In genomic region chr11:44628730-44629361, GRCh38 we compare ENCODE assay signal across 11 cellular contexts.
DNase-seq lines count a peak whose midpoint lies in the region; ATAC-seq and FAIRE-seq lines count a peak whose summit lies in the region.
"Had no signal": no experiment of that assay in that cellular context is flagged by ENCODE, and none has a peak within 500 bp of the region (broad histone marks: within the 10 kb centered on the region; RNA-seq: fewer than 3 reads in every experiment).

No MANE protein-coding gene starts in this region.

- intact Hi-C loops in activated CD4-positive, alpha-beta memory T cell treated with anti-CD3 and anti-CD28 coated beads for 36 hours (cut with micrococcal nuclease), result no loop called here

- ATAC-seq in HG02884 (IDR thresholded peaks at IDR 0.05; ENCODE audit: unreplicated experiment) (peak; percentile 9), GM21529 (IDR thresholded peaks at IDR 0.05; ENCODE audit: unreplicated experiment) (no peak)
- ATAC-seq in stimulated activated effector memory CD8-positive, alpha-beta T cell treated with anti-CD3 and anti-CD28 coated beads, Interleukin-12 subunit alpha, Interleukin-12 subunit beta, amount 100 ng/mL, for 72 hours, result no peak
- ATAC-seq: stimulated activated naive CD8-positive, alpha-beta T cell treated with anti-CD3 and anti-CD28 coated beads, Interleukin-15, Interleukin-2, amounts not matched to agents 100 U/mL and 50 U/mL, for 24 hours had no signal

- peak; percentile 6 for DNase-seq in activated CD4-positive, alpha-beta memory T cell treated with anti-CD3 and anti-CD28 coated beads, Interleukin-2, amount 10 ng/mL, durations not matched to agents 7 days and 5 days
- DNase-seq in activated CD4-positive, alpha-beta memory T cell treated with anti-CD3 and anti-CD28 coated beads for 36 hours, result no peak
- peak; percentile 30 for DNase-seq in ecto neural progenitor cell (ENCODE audit: low spot score)
- peak in 1 of 2 donors; percentile 42 for DNase-seq in stimulated activated effector memory CD8-positive, alpha-beta T cell treated with anti-CD3 and anti-CD28 coated beads, Interleukin-12 subunit alpha, Interleukin-12 subunit beta, amount 100 ng/mL, for 72 hours (ENCODE audit: low spot score in 2 of 2)
- DNase-seq in urothelium cell line (ENCODE audit: low spot score), result no peak
- DNase-seq in foreskin melanocyte, result no peak
- DNase-seq: amniotic stem cell; stimulated activated naive CD8-positive, alpha-beta T cell treated with anti-CD3 and anti-CD28 coated beads, Interleukin-15, Interleukin-2, amounts not matched to agents 100 U/mL and 50 U/mL, for 24 hours had no signal

- FAIRE-seq in urothelium cell line (lab: Jason Lieb, UNC), result no peak
- FAIRE-seq: A549 had no signal

- H3K27me3 Mint-ChIP-seq in activated CD4-positive, alpha-beta memory T cell treated with anti-CD3 and anti-CD28 coated beads, Interleukin-2, amount 10 ng/mL, durations not matched to agents 7 days and 5 days, result peaks cover 4% of the 10 kb centered on the region
- no peaks in the 10 kb centered on the region for H3K27me3 Mint-ChIP-seq in activated CD4-positive, alpha-beta memory T cell treated with anti-CD3 and anti-CD28 coated beads for 36 hours

- CTCF ChIA-PET in activated CD4-positive, alpha-beta memory T cell treated with anti-CD3 and anti-CD28 coated beads, Interleukin-2, amount 10 ng/mL, durations not matched to agents 7 days and 5 days (lab: Charles Lee), result interaction anchor here (0.6 to 2.4 kb wide), 4 partner anchors 12 to 147 kb away, joined by 4 to 8 read pairs (median 6); no protein-coding TSS in a partner anchor
- CTCF ChIA-PET in activated CD4-positive, alpha-beta memory T cell treated with anti-CD3 and anti-CD28 coated beads for 36 hours (lab: Charles Lee), result interaction anchor here (2.2 kb wide), 1 partner anchor 12 kb away, joined by 7 read pairs; no protein-coding TSS in a partner anchor

- no peak overlapping the region for H3K27ac Mint-ChIP-seq in activated CD4-positive, alpha-beta memory T cell treated with anti-CD3 and anti-CD28 coated beads, Interleukin-2, amount 10 ng/mL, durations not matched to agents 7 days and 5 days
- H3K27ac Mint-ChIP-seq in activated CD4-positive, alpha-beta memory T cell treated with anti-CD3 and anti-CD28 coated beads for 36 hours, result no peak overlapping the region
- peak overlapping the region; percentile 32 for H3K27ac Mint-ChIP-seq in stimulated activated effector memory CD8-positive, alpha-beta T cell treated with anti-CD3 and anti-CD28 coated beads, Interleukin-12 subunit alpha, Interleukin-12 subunit beta, amount 100 ng/mL, for 72 hours

- no peaks in the 10 kb centered on the region for H3K36me3 Mint-ChIP-seq in activated CD4-positive, alpha-beta memory T cell treated with anti-CD3 and anti-CD28 coated beads, Interleukin-2, amount 10 ng/mL, durations not matched to agents 7 days and 5 days (ENCODE audit: low read depth)
- peaks cover 5% of the 10 kb centered on the region for H3K36me3 Mint-ChIP-seq in activated CD4-positive, alpha-beta memory T cell treated with anti-CD3 and anti-CD28 coated beads for 36 hours
- peaks cover 63% of the 10 kb centered on the region for H3K36me3 Mint-ChIP-seq in stimulated activated effector memory CD8-positive, alpha-beta T cell treated with anti-CD3 and anti-CD28 coated beads, Interleukin-12 subunit alpha, Interleukin-12 subunit beta, amount 100 ng/mL, for 72 hours

- POLR2A ChIA-PET in activated CD4-positive, alpha-beta memory T cell treated with anti-CD3 and anti-CD28 coated beads, Interleukin-2, amount 10 ng/mL, durations not matched to agents 7 days and 5 days (lab: Charles Lee), result no interaction called here
- POLR2A ChIA-PET in activated CD4-positive, alpha-beta memory T cell treated with anti-CD3 and anti-CD28 coated beads for 36 hours (lab: Charles Lee), result no interaction called here

- no peak overlapping the region for H3K4me3 Mint-ChIP-seq in activated CD4-positive, alpha-beta memory T cell treated with anti-CD3 and anti-CD28 coated beads, Interleukin-2, amount 10 ng/mL, durations not matched to agents 7 days and 5 days
- H3K4me3 Mint-ChIP-seq in activated CD4-positive, alpha-beta memory T cell treated with anti-CD3 and anti-CD28 coated beads for 36 hours, result no peak overlapping the region
- no peak overlapping the region for H3K4me3 Mint-ChIP-seq in stimulated activated effector memory CD8-positive, alpha-beta T cell treated with anti-CD3 and anti-CD28 coated beads, Interleukin-12 subunit alpha, Interleukin-12 subunit beta, amount 100 ng/mL, for 72 hours

- H3K9me3 Mint-ChIP-seq in activated CD4-positive, alpha-beta memory T cell treated with anti-CD3 and anti-CD28 coated beads, Interleukin-2, amount 10 ng/mL, durations not matched to agents 7 days and 5 days, result no peaks in the 10 kb centered on the region
- peaks cover 3% of the 10 kb centered on the region for H3K9me3 Mint-ChIP-seq in activated CD4-positive, alpha-beta memory T cell treated with anti-CD3 and anti-CD28 coated beads for 36 hours
- no peaks in the 10 kb centered on the region for H3K9me3 Mint-ChIP-seq in stimulated activated effector memory CD8-positive, alpha-beta T cell treated with anti-CD3 and anti-CD28 coated beads, Interleukin-12 subunit alpha, Interleukin-12 subunit beta, amount 100 ng/mL, for 72 hours

- peaks cover 13% of the 10 kb centered on the region for H3K4me1 Mint-ChIP-seq in activated CD4-positive, alpha-beta memory T cell treated with anti-CD3 and anti-CD28 coated beads, Interleukin-2, amount 10 ng/mL, durations not matched to agents 7 days and 5 days
- H3K4me1 Mint-ChIP-seq in activated CD4-positive, alpha-beta memory T cell treated with anti-CD3 and anti-CD28 coated beads for 36 hours (ENCODE audit: low read depth), result peaks cover 13% of the 10 kb centered on the region
- peaks cover 23% of the 10 kb centered on the region for H3K4me1 Mint-ChIP-seq in stimulated activated effector memory CD8-positive, alpha-beta T cell treated with anti-CD3 and anti-CD28 coated beads, Interleukin-12 subunit alpha, Interleukin-12 subunit beta, amount 100 ng/mL, for 72 hours

Comparison
In these comparisons a context has a peak if more than half of its experiments do, and no peak if none do; other contexts are left out.
1. DNase-seq: peak in activated CD4-positive, alpha-beta memory T cell treated with anti-CD3 and anti-CD28 coated beads, Interleukin-2, amount 10 ng/mL, durations not matched to agents 7 days and 5 days (single experiment) and ecto neural progenitor cell (single experiment); none in activated CD4-positive, alpha-beta memory T cell treated with anti-CD3 and anti-CD28 coated beads for 36 hours (single experiment), urothelium cell line (single experiment) and foreskin melanocyte (single experiment).